21 cellular contexts compared by ENCODE assay signal in genomic region chr7:24728121-24728500, GRCh38. TPM values are rescaled to one million over a fixed set of nuclear protein-coding genes. Genes with fewer than 3 reads are reported as not detected.
DNase-seq lines count a peak whose midpoint lies in the region; ATAC-seq and TF ChIP-seq lines count a peak whose summit lies in the region.
"Had no signal": no experiment of that assay in that cellular context is flagged by ENCODE, and none has a peak within 500 bp of the region (broad histone marks: within the 10 kb centered on the region; RNA-seq: fewer than 3 reads in every experiment).

No MANE protein-coding gene starts in this region.

- TF ChIP-seq CTCF in activated CD8-positive, alpha-beta T cell treated with anti-CD3 and anti-CD28 coated beads for 36 hours (IDR thresholded peaks at IDR 0.05) = no peak
- no peak for TF ChIP-seq CTCF in DND-41 (IDR thresholded peaks at IDR 0.05; ENCODE audit: borderline replicate concordance, extremely low read depth, low read length, poor library complexity, severe bottlenecking)

- CTCF ChIA-PET in activated CD8-positive, alpha-beta T cell treated with anti-CD3 and anti-CD28 coated beads, Interleukin-2, amount 10 ng/mL, durations not matched to agents 7 days and 5 days (lab: Charles Lee) = no interaction called here
- CTCF ChIA-PET in activated CD8-positive, alpha-beta T cell treated with anti-CD3 and anti-CD28 coated beads for 36 hours (lab: Charles Lee) = interaction anchor here (1.4 kb wide), 1 partner anchor 84 kb away, joined by 3 read pairs; no protein-coding TSS in a partner anchor

- no peak for ATAC-seq in activated CD8-positive, alpha-beta T cell treated with anti-CD3 and anti-CD28 coated beads, Interleukin-2, amount 10 ng/mL, durations not matched to agents 7 days and 5 days
- ATAC-seq in activated CD8-positive, alpha-beta T cell treated with anti-CD3 and anti-CD28 coated beads for 36 hours = no peak
- ATAC-seq in DND-41 (ENCODE audit: insufficient read depth, low read depth) = no peak
- no peak for ATAC-seq in activated T-helper 17 cell treated with anti-CD3 and anti-CD28 coated beads, Interleukin-2, amount 50 U/mL, for 72 hours (replicated peaks)
- no peak for ATAC-seq in naive thymus-derived CD8-positive, alpha-beta T cell
- ATAC-seq: GM23338, HepG2, K562 had no signal

- H3K27me3 Mint-ChIP-seq in activated CD8-positive, alpha-beta T cell treated with anti-CD3 and anti-CD28 coated beads, Interleukin-2, amount 10 ng/mL, durations not matched to agents 7 days and 5 days (ENCODE audit: low read depth) = peaks cover 10% of the 10 kb centered on the region
- H3K27me3 Mint-ChIP-seq in activated CD8-positive, alpha-beta T cell treated with anti-CD3 and anti-CD28 coated beads for 36 hours = peaks cover 26% of the 10 kb centered on the region
- peaks cover 25% of the 10 kb centered on the region for H3K27me3 Mint-ChIP-seq in activated T-helper 17 cell treated with anti-CD3 and anti-CD28 coated beads, Interleukin-2, amount 50 U/mL, for 72 hours
- H3K27me3 Mint-ChIP-seq in naive thymus-derived CD8-positive, alpha-beta T cell = peaks cover 5 to 33% (median 23%) of the 10 kb centered on the region in 5 donors

- intact Hi-C loops in activated CD8-positive, alpha-beta T cell treated with anti-CD3 and anti-CD28 coated beads for 36 hours (cut with micrococcal nuclease) = no loop called here

- H3K27ac ChIP-seq in DND-41 (ENCODE audit: low read length) = peak overlapping the region; percentile 15; the same call in 1 of the 2 replicates
- H3K27ac ChIP-seq: HL-60 had no signal

- no peak overlapping the region for H3K4me3 ChIP-seq in DND-41 (ENCODE audit: low read depth in 1 of 2, low read length in 2 of 2)
- H3K4me3 ChIP-seq: GM23338, K562 had no signal

- no peaks in the 10 kb centered on the region for H3K36me3 Mint-ChIP-seq in activated CD8-positive, alpha-beta T cell treated with anti-CD3 and anti-CD28 coated beads, Interleukin-2, amount 10 ng/mL, durations not matched to agents 7 days and 5 days (ENCODE audit: low read depth)
- no peaks in the 10 kb centered on the region for H3K36me3 Mint-ChIP-seq in activated CD8-positive, alpha-beta T cell treated with anti-CD3 and anti-CD28 coated beads for 36 hours (ENCODE audit: low read depth)
- H3K36me3 Mint-ChIP-seq in activated T-helper 17 cell treated with anti-CD3 and anti-CD28 coated beads, Interleukin-2, amount 50 U/mL, for 72 hours (ENCODE audit: low read depth) = no peaks in the 10 kb centered on the region
- peaks cover 0 to 5% (median 0%) of the 10 kb centered on the region in 3 donors for H3K36me3 Mint-ChIP-seq in naive thymus-derived CD8-positive, alpha-beta T cell

- peak overlapping the region; percentile 31 for H3K27ac Mint-ChIP-seq in activated CD8-positive, alpha-beta T cell treated with anti-CD3 and anti-CD28 coated beads, Interleukin-2, amount 10 ng/mL, durations not matched to agents 7 days and 5 days
- no peak overlapping the region for H3K27ac Mint-ChIP-seq in activated CD8-positive, alpha-beta T cell treated with anti-CD3 and anti-CD28 coated beads for 36 hours
- no peak overlapping the region for H3K27ac Mint-ChIP-seq in activated T-helper 17 cell treated with anti-CD3 and anti-CD28 coated beads, Interleukin-2, amount 50 U/mL, for 72 hours
- H3K27ac Mint-ChIP-seq in naive thymus-derived CD8-positive, alpha-beta T cell = peak overlapping the region in 2 of 10 donors; percentile 22 to 38
- H3K27ac Mint-ChIP-seq: GM23338 had no signal

- no peaks in the 10 kb centered on the region for H4K20me1 ChIP-seq in DND-41 (ENCODE audit: insufficient read depth, low read length)

- H3K4me1 Mint-ChIP-seq in activated CD8-positive, alpha-beta T cell treated with anti-CD3 and anti-CD28 coated beads, Interleukin-2, amount 10 ng/mL, durations not matched to agents 7 days and 5 days (ENCODE audit: low read depth) = peaks cover 31% of the 10 kb centered on the region
- H3K4me1 Mint-ChIP-seq in activated CD8-positive, alpha-beta T cell treated with anti-CD3 and anti-CD28 coated beads for 36 hours (ENCODE audit: low read depth) = peaks cover 32% of the 10 kb centered on the region
- peaks cover 14% of the 10 kb centered on the region for H3K4me1 Mint-ChIP-seq in activated T-helper 17 cell treated with anti-CD3 and anti-CD28 coated beads, Interleukin-2, amount 50 U/mL, for 72 hours
- peaks cover 13 to 29% (median 23%) of the 10 kb centered on the region in 4 donors for H3K4me1 Mint-ChIP-seq in naive thymus-derived CD8-positive, alpha-beta T cell

- H3K79me2 ChIP-seq in DND-41 (ENCODE audit: insufficient read depth, low read length) = no peaks in the 10 kb centered on the region

- peak overlapping the region; percentile 10; the same call in 1 of the 2 replicates for H3K4me2 ChIP-seq in DND-41 (ENCODE audit: insufficient read depth, low read length)
- H3K4me2 ChIP-seq: GM23338 had no signal

- no peaks in the 10 kb centered on the region for H3K9me3 Mint-ChIP-seq in activated CD8-positive, alpha-beta T cell treated with anti-CD3 and anti-CD28 coated beads, Interleukin-2, amount 10 ng/mL, durations not matched to agents 7 days and 5 days (ENCODE audit: insufficient read depth)
- H3K9me3 Mint-ChIP-seq in activated CD8-positive, alpha-beta T cell treated with anti-CD3 and anti-CD28 coated beads for 36 hours = no peaks in the 10 kb centered on the region
- H3K9me3 Mint-ChIP-seq in activated T-helper 17 cell treated with anti-CD3 and anti-CD28 coated beads, Interleukin-2, amount 50 U/mL, for 72 hours = no peaks in the 10 kb centered on the region
- H3K9me3 Mint-ChIP-seq in naive thymus-derived CD8-positive, alpha-beta T cell = peaks cover 0 to 6% (median 0%) of the 10 kb centered on the region in 9 donors

- H3K36me3 ChIP-seq in DND-41 (ENCODE audit: insufficient read depth, low read length) = no peaks in the 10 kb centered on the region

- no peak overlapping the region for H3K9ac ChIP-seq in DND-41 (ENCODE audit: low read depth, low read length)

- TF ChIP-seq POLR2A in erythroblast (IDR thresholded peaks at IDR 0.05; ENCODE audit: low read length) = no peak

- H3K4me1 ChIP-seq in DND-41 (ENCODE audit: insufficient read depth, low read length) = peaks cover 30% of the 10 kb centered on the region

- no peaks in the 10 kb centered on the region for H3K9me3 ChIP-seq in DND-41 (ENCODE audit: insufficient read depth, low read length, severe bottlenecking)

- H3K27me3 ChIP-seq in DND-41 (ENCODE audit: insufficient read depth, low read length, poor library complexity) = no peaks in the 10 kb centered on the region

- POLR2A ChIA-PET in activated CD8-positive, alpha-beta T cell treated with anti-CD3 and anti-CD28 coated beads, Interleukin-2, amount 10 ng/mL, durations not matched to agents 7 days and 5 days (lab: Charles Lee) = no interaction called here
- POLR2A ChIA-PET in activated CD8-positive, alpha-beta T cell treated with anti-CD3 and anti-CD28 coated beads for 36 hours (lab: Charles Lee) = interaction anchor here (1.0 kb wide), 1 partner anchor 13 kb away, joined by 3 read pairs; no protein-coding TSS in a partner anchor
- POLR2A ChIA-PET in naive thymus-derived CD8-positive, alpha-beta T cell (lab: Charles Lee) = no interaction called here

- DNase-seq in activated CD8-positive, alpha-beta T cell treated with anti-CD3 and anti-CD28 coated beads, Interleukin-2, amount 10 ng/mL, durations not matched to agents 7 days and 5 days = no peak
- DNase-seq in activated CD8-positive, alpha-beta T cell treated with anti-CD3 and anti-CD28 coated beads for 36 hours = no peak
- DNase-seq in DND-41 (no peak), NCI-H1436 treated with DMSO at 0.1 percent for 48 hours (lab: John Stamatoyannopoulos, UW) (no peak), erythroblast (lab: John Stamatoyannopoulos, UW) (no peak)
- DNase-seq in naive thymus-derived CD8-positive, alpha-beta T cell = no peak
- no peak for DNase-seq in stimulated activated CD4-positive, alpha-beta T cell treated with anti-CD3 and anti-CD28 coated beads, Interleukin-4, amount 100 ng/mL, for 4 hours
- DNase-seq: HCEC 1CT; NCI-H1092; NCI-H1436; NCI-H2029; NCI-H2227 treated with DMSO at 0.1 percent for 48 hours; NCI-H524; NCI-H774; NK-92 treated with Interleukin-12 subunit alpha and Interleukin-12 subunit beta, amount 100 ng/mL, for 24 hours had no signal

- peak overlapping the region; percentile 29 for H3K4me3 Mint-ChIP-seq in activated CD8-positive, alpha-beta T cell treated with anti-CD3 and anti-CD28 coated beads, Interleukin-2, amount 10 ng/mL, durations not matched to agents 7 days and 5 days
- H3K4me3 Mint-ChIP-seq in activated CD8-positive, alpha-beta T cell treated with anti-CD3 and anti-CD28 coated beads for 36 hours = no peak overlapping the region
- H3K4me3 Mint-ChIP-seq in activated T-helper 17 cell treated with anti-CD3 and anti-CD28 coated beads, Interleukin-2, amount 50 U/mL, for 72 hours = peak overlapping the region; percentile 45
- peak overlapping the region in 6 of 10 donors; percentile 26 to 72 (median 48) for H3K4me3 Mint-ChIP-seq in naive thymus-derived CD8-positive, alpha-beta T cell
- H3K4me3 Mint-ChIP-seq: GM23338 had no signal

- no peak overlapping the region for H2AFZ ChIP-seq in DND-41 (ENCODE audit: low read depth, low read length)
- H2AFZ ChIP-seq: GM23338 had no signal

RNA-seq across cellular contexts. Expression of gene GSDME, which starts 29.2 kb away (rescaled TPM):
- total RNA-seq in activated CD8-positive, alpha-beta T cell treated with anti-CD3 and anti-CD28 coated beads, Interleukin-2, amount 10 ng/mL, durations not matched to agents 7 days and 5 days = 1 to 10 TPM; 2.9 to 3.0 TPM
- 1 to 10 TPM; 5.2 to 6.1 TPM for total RNA-seq in activated CD8-positive, alpha-beta T cell treated with anti-CD3 and anti-CD28 coated beads for 36 hours
- total RNA-seq in activated T-helper 17 cell treated with anti-CD3 and anti-CD28 coated beads, Interleukin-2, amount 50 U/mL, for 72 hours = 1 to 10 TPM in 1 of 2 donors, under 1 TPM in 1; 0.50 to 1.6 TPM
- total RNA-seq in naive thymus-derived CD8-positive, alpha-beta T cell = under 1 TPM; 0.26 to 0.30 TPM
- polyA plus RNA-seq in naive thymus-derived CD8-positive, alpha-beta T cell = under 1 TPM in 2 of 3 donors, not detected in 1; 0.07 to 0.23 TPM
- total RNA-seq: HT-29 had no signal
